In genomic region chr4:78167510-78167909, GRCh38 we compare ENCODE assay signal across 1 cellular context.
TF ChIP-seq lines count a peak whose summit lies in the region.

No MANE protein-coding gene starts in this region.

TF ChIP-seq in HepG2, 621 proteins besides CTCF, POLR2A, EP300 and RAD21 (continued from another document):
- TF ChIP-seq, protein P1, sequence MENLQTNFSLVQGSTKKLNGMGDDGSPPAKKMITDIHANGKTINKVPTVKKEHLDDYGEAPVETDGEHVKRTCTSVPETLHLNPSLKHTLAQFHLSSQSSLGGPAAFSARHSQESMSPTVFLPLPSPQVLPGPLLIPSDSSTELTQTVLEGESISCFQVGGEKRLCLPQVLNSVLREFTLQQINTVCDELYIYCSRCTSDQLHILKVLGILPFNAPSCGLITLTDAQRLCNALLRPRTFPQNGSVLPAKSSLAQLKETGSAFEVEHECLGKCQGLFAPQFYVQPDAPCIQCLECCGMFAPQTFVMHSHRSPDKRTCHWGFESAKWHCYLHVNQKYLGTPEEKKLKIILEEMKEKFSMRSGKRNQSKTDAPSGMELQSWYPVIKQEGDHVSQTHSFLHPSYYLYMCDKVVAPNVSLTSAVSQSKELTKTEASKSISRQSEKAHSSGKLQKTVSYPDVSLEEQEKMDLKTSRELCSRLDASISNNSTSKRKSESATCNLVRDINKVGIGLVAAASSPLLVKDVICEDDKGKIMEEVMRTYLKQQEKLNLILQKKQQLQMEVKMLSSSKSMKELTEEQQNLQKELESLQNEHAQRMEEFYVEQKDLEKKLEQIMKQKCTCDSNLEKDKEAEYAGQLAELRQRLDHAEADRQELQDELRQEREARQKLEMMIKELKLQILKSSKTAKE (CRISPR knock-in tag; IDR thresholded peaks at IDR 0.05; ENCODE audit: borderline replicate concordance): no peak
- TF ChIP-seq ADNP (CRISPR knock-in tag; IDR thresholded peaks at IDR 0.05) (0 out of 2 replicates have a peak, but pooled peaks have one; percentile 39), FOSL2 (CRISPR knock-in tag; IDR thresholded peaks at IDR 0.05) (peak; percentile 73), ZSCAN25 (CRISPR knock-in tag; IDR thresholded peaks at IDR 0.05) (no peak), TEF (CRISPR knock-in tag; IDR thresholded peaks at IDR 0.05) (no peak), SOX5 (CRISPR knock-in tag; IDR thresholded peaks at IDR 0.05; ENCODE audit: borderline replicate concordance) (no peak), ZNF713 (CRISPR knock-in tag; IDR thresholded peaks at IDR 0.05) (no peak), ZNF326 (CRISPR knock-in tag; IDR thresholded peaks at IDR 0.05; ENCODE audit: borderline replicate concordance) (no peak), SMAD3 (CRISPR knock-in tag; IDR thresholded peaks at IDR 0.05) (no peak)
- TF ChIP-seq, protein P2, sequence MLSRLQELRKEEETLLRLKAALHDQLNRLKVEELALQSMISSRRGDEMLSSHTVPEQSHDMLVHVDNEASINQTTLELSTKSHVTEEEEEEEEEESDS (CRISPR knock-in tag; IDR thresholded peaks at IDR 0.05; ENCODE audit: borderline replicate concordance): no peak
